ENCODE assay signal across 9 cellular contexts in the genomic region with DNA sequence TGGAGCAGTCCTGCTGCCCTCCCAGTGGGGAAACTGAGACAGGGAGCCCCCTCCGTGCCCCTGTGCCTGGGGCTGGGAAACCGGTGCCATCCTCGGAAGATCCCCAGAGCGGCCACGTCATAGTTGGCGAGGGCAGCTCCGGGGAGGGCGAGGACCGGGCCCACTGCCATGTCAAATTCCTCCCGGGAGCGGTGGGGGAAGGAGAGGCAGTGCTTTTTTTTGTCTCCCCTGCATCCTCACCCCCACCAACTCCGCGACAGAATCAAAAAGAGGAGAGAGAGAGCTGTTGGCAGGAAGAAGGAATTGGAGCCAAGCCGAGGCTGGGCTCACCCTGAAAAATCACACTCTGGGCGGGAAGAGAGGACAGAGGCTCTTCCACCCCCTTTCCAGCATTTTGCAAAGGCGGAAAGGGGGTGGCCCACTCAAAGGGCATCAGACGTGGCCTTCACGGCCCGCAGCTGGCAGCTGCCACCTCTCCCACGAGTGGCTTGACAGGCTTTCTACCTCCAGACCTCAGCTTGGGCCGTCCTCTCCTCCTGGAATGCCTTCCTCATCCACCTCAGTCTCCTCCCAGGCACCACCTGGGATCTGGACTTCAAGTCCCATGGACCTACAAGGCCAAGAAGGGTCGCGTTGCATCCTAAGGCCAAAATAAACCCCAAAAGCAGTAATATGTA. TPM values are rescaled to one million over a fixed set of nuclear protein-coding genes. Genes with fewer than 3 reads are reported as not detected.
DNase-seq lines count a peak whose midpoint lies in the region; FAIRE-seq and TF ChIP-seq lines count a peak whose summit lies in the region.
"Had no signal": no experiment of that assay in that cellular context is flagged by ENCODE, and none has a peak within 500 bp of the region (broad histone marks: within the 10 kb centered on the region; RNA-seq: fewer than 3 reads in every experiment).

No MANE protein-coding gene starts in this region.

- H2AFZ ChIP-seq in mammary epithelial cell (ENCODE audit: low read depth, low read length) (peak overlapping the region; percentile 87), keratinocyte (ENCODE audit: control insufficient read depth, low read length) (peak overlapping the region; percentile 78)

- no peak overlapping the region for H3K4me3 ChIP-seq in mammary epithelial cell (replicated peaks in 1 of 3; ENCODE audit: insufficient read depth in 1 of 3, low read depth in 2 of 3, low read length in 3 of 3)
- H3K4me3 ChIP-seq in keratinocyte (ENCODE audit: control insufficient read depth in 2 of 3, extremely low read depth in 1 of 3, insufficient read depth in 2 of 3, low read depth in 1 of 3, low read length in 3 of 3), result peak overlapping the region in 1 of 3 experiments; percentile 15
- H3K4me3 ChIP-seq in stomach smooth muscle (ENCODE audit: low read length in 2 of 2), result peak overlapping the region; percentile 7 to 62

- no peak overlapping the region for H3K4me3 Mint-ChIP-seq in activated CD4-positive, alpha-beta memory T cell treated with anti-CD3 and anti-CD28 coated beads, Interleukin-2, amount 10 ng/mL, durations not matched to agents 7 days and 5 days
- H3K4me3 Mint-ChIP-seq: activated CD4-positive, alpha-beta T cell treated with anti-CD3 and anti-CD28 coated beads, Interleukin-2, amount 10 ng/mL, durations not matched to agents 7 days and 5 days had no signal

- no TSS peak for BruUV-seq in mammary epithelial cell (replicated peaks; lab: Mats Ljungman, UMichigan)

- dilution Hi-C loops in mammary epithelial cell (cut with HindIII; ENCODE audit: low sequenced_read_pairs) (no loop called here), keratinocyte (cut with MboI; ENCODE audit: extremely low pct_ligation_motif_present, low sequenced_read_pairs) (no loop called here)

- H3K9ac ChIP-seq in mammary epithelial cell (ENCODE audit: insufficient read depth, low read length), result no peak overlapping the region
- peak overlapping the region; percentile 50 for H3K9ac ChIP-seq in keratinocyte (ENCODE audit: control insufficient read depth, extremely low read depth, insufficient read depth, low read length)
- H3K9ac ChIP-seq in stomach smooth muscle (ENCODE audit: low read length in 2 of 2), result peak overlapping the region; percentile 81 to 89

- no peaks in the 10 kb centered on the region for H3K36me3 ChIP-seq in mammary epithelial cell (ENCODE audit: insufficient read depth, low read length)
- H3K36me3 ChIP-seq in keratinocyte (ENCODE audit: control insufficient read depth in 2 of 2, extremely low read depth in 1 of 2, insufficient read depth in 2 of 2, low read length in 2 of 2), result no peaks in the 10 kb centered on the region
- no peaks in the 10 kb centered on the region for H3K36me3 ChIP-seq in stomach smooth muscle (ENCODE audit: control insufficient read depth in 2 of 2, insufficient read depth in 2 of 2, low read length in 2 of 2)

- no peak overlapping the region for H3K27ac ChIP-seq in mammary epithelial cell (ENCODE audit: insufficient read depth, low read depth, low read length)
- H3K27ac ChIP-seq in keratinocyte (ENCODE audit: control insufficient read depth, insufficient read depth, low read length), result peak overlapping the region; percentile 14
- H3K27ac ChIP-seq in stomach smooth muscle (ENCODE audit: low read length), result peak overlapping the region; percentile 98

- CTCF ChIA-PET in mammary epithelial cell (lab: Charles Lee; ENCODE audit: low non-redundant PET), result interaction anchor here (0.6 kb wide), 1 partner anchor 94 kb away, joined by 6 read pairs; no protein-coding TSS in a partner anchor
- CTCF ChIA-PET in activated CD4-positive, alpha-beta memory T cell treated with anti-CD3 and anti-CD28 coated beads, Interleukin-2, amount 10 ng/mL, durations not matched to agents 7 days and 5 days (lab: Charles Lee), result no interaction called here

- no peak overlapping the region for H3K27ac Mint-ChIP-seq in activated CD4-positive, alpha-beta memory T cell treated with anti-CD3 and anti-CD28 coated beads, Interleukin-2, amount 10 ng/mL, durations not matched to agents 7 days and 5 days
- H3K27ac Mint-ChIP-seq: activated CD4-positive, alpha-beta T cell treated with anti-CD3 and anti-CD28 coated beads, Interleukin-2, amount 10 ng/mL, durations not matched to agents 7 days and 5 days had no signal

- POLR2A ChIA-PET in activated CD4-positive, alpha-beta memory T cell treated with anti-CD3 and anti-CD28 coated beads, Interleukin-2, amount 10 ng/mL, durations not matched to agents 7 days and 5 days (lab: Charles Lee), result no interaction called here

- H3K9me1 ChIP-seq in keratinocyte (ENCODE audit: control insufficient read depth, extremely low read depth, insufficient read depth, low read length), result no peaks in the 10 kb centered on the region

- WGBS in mammary epithelial cell (ENCODE audit: low coverage, missing lambda C conversion rate), result 14% methylated on average over 9 of the region's 23 CpGs

- DNase-seq in HT1080 (ENCODE audit: low read depth) (peak; percentile 61), mammary epithelial cell (no peak), keratinocyte (ENCODE audit: low read depth, low spot score) (no peak), NCI-H526 treated with DMSO at 0.1 percent for 48 hours (lab: John Stamatoyannopoulos, UW) (no peak), RKO (ENCODE audit: low spot score) (no peak)
- DNase-seq in activated CD4-positive, alpha-beta T cell treated with anti-CD3 and anti-CD28 coated beads for 48 hours, result no peak
- no peak for DNase-seq in activated CD4-positive, alpha-beta memory T cell treated with anti-CD3 and anti-CD28 coated beads, Interleukin-2, amount 10 ng/mL, durations not matched to agents 7 days and 5 days
- DNase-seq: activated CD4-positive, alpha-beta T cell treated with anti-CD3 and anti-CD28 coated beads, Interleukin-2, amount 10 ng/mL, durations not matched to agents 7 days and 5 days had no signal

- H3K4me2 ChIP-seq in mammary epithelial cell (ENCODE audit: insufficient read depth, low read depth, low read length), result peak overlapping the region; percentile 63
- peak overlapping the region; percentile 50 for H3K4me2 ChIP-seq in keratinocyte (ENCODE audit: control insufficient read depth, extremely low read depth, insufficient read depth, low read depth, low read length)

- peak; percentile 79 for FAIRE-seq in keratinocyte (lab: Jason Lieb, UNC)

- H3K36me3 Mint-ChIP-seq in activated CD4-positive, alpha-beta memory T cell treated with anti-CD3 and anti-CD28 coated beads, Interleukin-2, amount 10 ng/mL, durations not matched to agents 7 days and 5 days (ENCODE audit: low read depth), result no peaks in the 10 kb centered on the region

- H3K27me3 Mint-ChIP-seq in activated CD4-positive, alpha-beta memory T cell treated with anti-CD3 and anti-CD28 coated beads, Interleukin-2, amount 10 ng/mL, durations not matched to agents 7 days and 5 days, result no peaks in the 10 kb centered on the region
- H3K27me3 Mint-ChIP-seq: activated CD4-positive, alpha-beta T cell treated with anti-CD3 and anti-CD28 coated beads, Interleukin-2, amount 10 ng/mL, durations not matched to agents 7 days and 5 days had no signal

- H3K9me3 Mint-ChIP-seq in activated CD4-positive, alpha-beta memory T cell treated with anti-CD3 and anti-CD28 coated beads, Interleukin-2, amount 10 ng/mL, durations not matched to agents 7 days and 5 days, result no peaks in the 10 kb centered on the region
- H3K9me3 Mint-ChIP-seq: activated CD4-positive, alpha-beta T cell treated with anti-CD3 and anti-CD28 coated beads, Interleukin-2, amount 10 ng/mL, durations not matched to agents 7 days and 5 days had no signal

- H3K27me3 ChIP-seq in mammary epithelial cell (ENCODE audit: insufficient read depth, low read length) (no peaks in the 10 kb centered on the region), keratinocyte (ENCODE audit: control insufficient read depth, extremely low read depth, insufficient read depth, low read length) (no peaks in the 10 kb centered on the region), stomach smooth muscle (ENCODE audit: control insufficient read depth in 1 of 2, insufficient read depth in 2 of 2, low read length in 2 of 2) (no peaks in the 10 kb centered on the region)

- in situ Hi-C loops in mammary epithelial cell (cut with MboI; ENCODE audit: low sequenced_read_pairs in 2 of 2), result no loop called here

- H3K4me1 ChIP-seq in mammary epithelial cell (ENCODE audit: insufficient read depth, low read length) (peaks cover 16% of the 10 kb centered on the region), keratinocyte (ENCODE audit: control insufficient read depth, extremely low read depth, insufficient read depth, low read length) (peaks cover 18% of the 10 kb centered on the region), stomach smooth muscle (ENCODE audit: control insufficient read depth, insufficient read depth, low read length) (peaks cover 37% of the 10 kb centered on the region)

- no peaks in the 10 kb centered on the region for H4K20me1 ChIP-seq in mammary epithelial cell (ENCODE audit: insufficient read depth, low read length)
- no peaks in the 10 kb centered on the region for H4K20me1 ChIP-seq in keratinocyte (ENCODE audit: control insufficient read depth, extremely low read depth, insufficient read depth, low read length)

- H3K79me2 ChIP-seq in mammary epithelial cell (ENCODE audit: insufficient read depth, low read length) (no peaks in the 10 kb centered on the region), keratinocyte (ENCODE audit: control insufficient read depth, insufficient read depth, low read length) (no peaks in the 10 kb centered on the region)

- intact Hi-C loops in mammary epithelial cell (cut with micrococcal nuclease), result no loop called here

- no peak for TF ChIP-seq CTCF in mammary epithelial cell (conservative IDR thresholded peaks at IDR 0.05 in 1 of 2, IDR thresholded peaks at IDR 0.05 in 1 of 2; ENCODE audit: extremely low read depth in 1 of 2, insufficient read depth in 1 of 2, low read depth in 1 of 2, low read length in 2 of 2)
- TF ChIP-seq CTCF in keratinocyte (optimal IDR thresholded peaks at IDR 0.05 in 1 of 3, IDR thresholded peaks at IDR 0.05 in 1 of 3, conservative IDR thresholded peaks at IDR 0.05 in 1 of 3; ENCODE audit: extremely low read depth in 1 of 3, insufficient read depth in 2 of 3, low read length in 3 of 3), result no peak

- H3K9me3 ChIP-seq in mammary epithelial cell (replicated peaks; ENCODE audit: insufficient read depth, low read length) (no peaks in the 10 kb centered on the region), keratinocyte (ENCODE audit: control insufficient read depth, low read depth, low read length) (no peaks in the 10 kb centered on the region), stomach smooth muscle (ENCODE audit: control insufficient read depth in 2 of 2, low read length in 2 of 2) (no peaks in the 10 kb centered on the region)

- no peaks in the 10 kb centered on the region for H3K4me1 Mint-ChIP-seq in activated CD4-positive, alpha-beta memory T cell treated with anti-CD3 and anti-CD28 coated beads, Interleukin-2, amount 10 ng/mL, durations not matched to agents 7 days and 5 days
- H3K4me1 Mint-ChIP-seq: activated CD4-positive, alpha-beta T cell treated with anti-CD3 and anti-CD28 coated beads, Interleukin-2, amount 10 ng/mL, durations not matched to agents 7 days and 5 days had no signal

RNA-seq across cellular contexts. Expression of gene NFIC, which starts 19.6 kb away (rescaled TPM):
- 22.5 and 33.2 TPM in 2 replicates for total RNA-seq in HT1080 (2014; rRNA removed; shearing (Covaris generic))
- polyA plus RNA-seq in HT1080 (2015; cell fraction: cytosol; rRNA removed), result 23.4 and 26.2 TPM in 2 replicates
- 15.7 and 16.8 TPM in 2 replicates for polyA plus RNA-seq in HT1080 (2015; cell fraction: nucleus; rRNA removed)
- 10 to 100 TPM; 43.7 to 77.5 TPM for total RNA-seq in mammary epithelial cell
- polyA plus RNA-seq in mammary epithelial cell (8.9 TPM), keratinocyte (1.8 to 7.6 TPM (median 2.4 TPM) in 3 replicates)
- polyA minus RNA-seq in mammary epithelial cell (43.2 TPM), keratinocyte (6.3 to 75.9 TPM (median 7.7 TPM) in 3 replicates)
- 31.7 TPM for polyA plus RNA-seq in keratinocyte (2011; ENCODE audit: low read depth)
- 3.3 and 8.9 TPM in 2 replicates for polyA plus RNA-seq in keratinocyte (2011; cell fraction: cytosol; rRNA removed)
- 15.0 and 19.2 TPM in 2 replicates for polyA plus RNA-seq in keratinocyte (2011; cell fraction: nucleus; rRNA removed)
- polyA plus RNA-seq in keratinocyte (2012; ENCODE audit: low replicate concordance), result 26.2 and 57.7 TPM in 2 replicates
- 18.4 TPM for polyA minus RNA-seq in keratinocyte (2011; cell fraction: cytosol; rRNA and poly(A)+ RNA removed)
- 10.4 and 17.4 TPM in 2 replicates for polyA minus RNA-seq in keratinocyte (2011; cell fraction: nucleus; rRNA and poly(A)+ RNA removed)
- total RNA-seq in activated CD4-positive, alpha-beta memory T cell treated with anti-CD3 and anti-CD28 coated beads, Interleukin-2, amount 10 ng/mL, durations not matched to agents 7 days and 5 days, result 10 to 100 TPM; 12.6 to 13.1 TPM

Comparison
In these comparisons a context has a peak if more than half of its experiments do, and no peak if none do; other contexts are left out.
1. H3K4me3 ChIP-seq: peak in stomach smooth muscle (2 of 2); none in mammary epithelial cell (0 of 3).